8 cellular contexts compared by ENCODE assay signal in genomic region chr20:3749689-3750639, GRCh38. TPM values are rescaled to one million over a fixed set of nuclear protein-coding genes. Genes with fewer than 3 reads are reported as not detected.
DNase-seq lines count a peak whose midpoint lies in the region; ATAC-seq and TF ChIP-seq lines count a peak whose summit lies in the region.

No MANE protein-coding gene starts in this region.

- BruUV-seq in Calu3 (replicated peaks; lab: Mats Ljungman, UMichigan) (no TSS peak), IMR-90 (replicated peaks; lab: Mats Ljungman, UMichigan) (no TSS peak)

- H3K9me3 ChIP-seq in IMR-90 (ENCODE audit: control insufficient read depth, insufficient read depth, low read length) = no peaks in the 10 kb centered on the region

- H3K23ac ChIP-seq in IMR-90 (ENCODE audit: low read depth, low read length) = no peak overlapping the region

- DNase-seq in Calu3 (peak; percentile 29), IMR-90 (no peak), glutamatergic neuron (peak; percentile 86), retinal pigment epithelial cell (ENCODE audit: low read depth) (no peak), posterior vena cava (ENCODE audit: low spot score) (no peak), cortex of kidney (lab: John Stamatoyannopoulos, UW) (no peak)
- DNase-seq in activated CD8-positive, alpha-beta T cell treated with anti-CD3 and anti-CD28 coated beads for 36 hours = peak; percentile 41

- H3K9me1 ChIP-seq in IMR-90 (ENCODE audit: insufficient read depth, low read length) = no peaks in the 10 kb centered on the region

- no peaks in the 10 kb centered on the region for H3K4me1 ChIP-seq in IMR-90 (ENCODE audit: control insufficient read depth, insufficient read depth, low read length)

- H3K4me1 Mint-ChIP-seq in Calu3 (ENCODE audit: low read depth, unreplicated experiment) = peaks cover 11% of the 10 kb centered on the region
- peaks cover 11% of the 10 kb centered on the region for H3K4me1 Mint-ChIP-seq in activated CD8-positive, alpha-beta T cell treated with anti-CD3 and anti-CD28 coated beads for 36 hours (ENCODE audit: low read depth)
- H3K4me1 Mint-ChIP-seq in glutamatergic neuron (ENCODE audit: low read depth, unreplicated experiment) = no peaks in the 10 kb centered on the region

- no peak overlapping the region for H3K4me3 Mint-ChIP-seq in Calu3 (ENCODE audit: low read depth, unreplicated experiment)
- no peak overlapping the region for H3K4me3 Mint-ChIP-seq in activated CD8-positive, alpha-beta T cell treated with anti-CD3 and anti-CD28 coated beads for 36 hours
- H3K4me3 Mint-ChIP-seq in glutamatergic neuron (ENCODE audit: unreplicated experiment) = peak overlapping the region; percentile 71

- no peak overlapping the region for H3K18ac ChIP-seq in IMR-90 (ENCODE audit: low read depth, low read length)

- TF ChIP-seq RAD21 in IMR-90 (IDR thresholded peaks at IDR 0.05; ENCODE audit: low read length) = peak; percentile 17; the same call in 1 of the 2 replicates

- H3K4me2 ChIP-seq in IMR-90 (ENCODE audit: low read depth, low read length) = no peak overlapping the region

- H3K56ac ChIP-seq in IMR-90 (ENCODE audit: extremely low read depth, insufficient read depth, low read length) = no peak overlapping the region

- no peak overlapping the region for H3K9ac ChIP-seq in IMR-90 (ENCODE audit: low read depth, low read length)

- TF ChIP-seq POLR2A in IMR-90 (IDR thresholded peaks at IDR 0.05; ENCODE audit: low read depth, low read length) = no peak

- no peak overlapping the region for H4K5ac ChIP-seq in IMR-90 (ENCODE audit: low read depth, low read length)

- H2AK5ac ChIP-seq in IMR-90 (ENCODE audit: low read depth, low read length) = no peak overlapping the region

- H3K4me3 ChIP-seq in IMR-90 (ENCODE audit: insufficient read depth, low read depth, low read length) = no peak overlapping the region
- H3K4me3 ChIP-seq in retinal pigment epithelial cell (ENCODE audit: low read length) = peak overlapping the region; percentile 26

- TF ChIP-seq CTCF in Calu3 (IDR thresholded peaks at IDR 0.05; ENCODE audit: unreplicated experiment) (peak; percentile 67), IMR-90 (conservative IDR thresholded peaks at IDR 0.05; ENCODE audit: low read depth, low read length) (peak; percentile 33), glutamatergic neuron (IDR thresholded peaks at IDR 0.05; ENCODE audit: partially characterized antibody, unreplicated experiment) (peak; percentile 99), retinal pigment epithelial cell (conservative IDR thresholded peaks at IDR 0.05; ENCODE audit: low read depth, low read length) (peak; percentile 73)
- TF ChIP-seq CTCF in activated CD8-positive, alpha-beta T cell treated with anti-CD3 and anti-CD28 coated beads for 36 hours (IDR thresholded peaks at IDR 0.05) = peak; percentile 70

- H2BK15ac ChIP-seq in IMR-90 (ENCODE audit: low read depth, low read length) = no peak overlapping the region

- no peak overlapping the region for H2BK5ac ChIP-seq in IMR-90 (ENCODE audit: low read depth, low read length, poor library complexity, severe bottlenecking)

- H3K36me3 ChIP-seq in IMR-90 (ENCODE audit: control insufficient read depth, insufficient read depth, low read length) = peaks cover 2% of the 10 kb centered on the region

- no peak overlapping the region for H3K4ac ChIP-seq in IMR-90 (ENCODE audit: low read depth, low read length)

- H3K9me3 Mint-ChIP-seq in Calu3 (ENCODE audit: low read depth, unreplicated experiment) (no peaks in the 10 kb centered on the region), glutamatergic neuron (ENCODE audit: unreplicated experiment) (peaks cover 7% of the 10 kb centered on the region)
- H3K9me3 Mint-ChIP-seq in activated CD8-positive, alpha-beta T cell treated with anti-CD3 and anti-CD28 coated beads for 36 hours = no peaks in the 10 kb centered on the region

- H4K91ac ChIP-seq in IMR-90 (ENCODE audit: insufficient read depth, low read depth, low read length) = no peak overlapping the region

- 78% methylated on average over 48 of the region's 74 CpGs; no CpG with 5 or more reads in 1 of the 2 experiments for WGBS in IMR-90 (ENCODE audit: extremely low coverage in 2 of 2, insufficient read length in 1 of 2), 2 experiments

- no peak overlapping the region for H3K14ac ChIP-seq in IMR-90 (replicated peaks; ENCODE audit: low read depth, low read length)

- H3K36me3 Mint-ChIP-seq in Calu3 (ENCODE audit: insufficient read depth, unreplicated experiment) = peaks cover 14% of the 10 kb centered on the region
- peaks cover 3% of the 10 kb centered on the region for H3K36me3 Mint-ChIP-seq in activated CD8-positive, alpha-beta T cell treated with anti-CD3 and anti-CD28 coated beads for 36 hours (ENCODE audit: low read depth)
- H3K36me3 Mint-ChIP-seq in glutamatergic neuron (ENCODE audit: unreplicated experiment) = no peaks in the 10 kb centered on the region

- H2BK20ac ChIP-seq in IMR-90 (ENCODE audit: low read depth, low read length) = no peak overlapping the region

- dilution Hi-C loops in IMR-90 (cut with HindIII; ENCODE audit: low sequenced_read_pairs, unreplicated experiment) = no loop called here

- intact Hi-C loops in Calu3 (cut with micrococcal nuclease; ENCODE audit: unreplicated experiment) (no loop called here), IMR-90 (cut with micrococcal nuclease) (no loop called here), posterior vena cava (cut with DNase I) (loop anchor here in 1 of 2 donors (2.0 kb wide), 1 partner anchor 73 kb away; no protein-coding TSS in a partner anchor)
- intact Hi-C loops in activated CD8-positive, alpha-beta T cell treated with anti-CD3 and anti-CD28 coated beads for 36 hours (cut with micrococcal nuclease) = no loop called here

- H2AK9ac ChIP-seq in IMR-90 (replicated peaks; ENCODE audit: low read depth, low read length, poor library complexity) = no peak overlapping the region

- no peak overlapping the region for H2AFZ ChIP-seq in IMR-90 (replicated peaks; ENCODE audit: low read length, poor library complexity)

- CTCF ChIA-PET in Calu3 (lab: Charles Lee) = no interaction called here
- CTCF ChIA-PET in IMR-90 (lab: Yijun Ruan, JAX) = no interaction called here
- CTCF ChIA-PET in activated CD8-positive, alpha-beta T cell treated with anti-CD3 and anti-CD28 coated beads for 36 hours (lab: Charles Lee) = interaction anchor here (0.6 to 2.5 kb wide), 12 partner anchors 10 to 231 kb away, joined by 3 to 8 read pairs (median 3); no protein-coding TSS in a partner anchor

- H4K8ac ChIP-seq in IMR-90 (ENCODE audit: low read depth in 2 of 2, low read length in 2 of 2) = no peak overlapping the region

- peaks cover 8% of the 10 kb centered on the region for H3K27me3 ChIP-seq in IMR-90 (ENCODE audit: control insufficient read depth, insufficient read depth, low read length)

- ATAC-seq in IMR-90 (ENCODE audit: low read depth) (0 out of 2 replicates have a peak, but pooled peaks have one; percentile 31), GM18520 (IDR thresholded peaks at IDR 0.05; ENCODE audit: unreplicated experiment) (no peak)
- ATAC-seq in activated CD8-positive, alpha-beta T cell treated with anti-CD3 and anti-CD28 coated beads for 36 hours = peak; percentile 31

- 0 out of 2 replicates have a peak, but pooled peaks cover 6% of the 10 kb centered on the region for H4K20me1 ChIP-seq in IMR-90 (ENCODE audit: insufficient read depth, low read length)

- POLR2A ChIA-PET in IMR-90 (lab: Charles Lee; ENCODE audit: unreplicated experiment) = interaction anchor here (0.6 kb wide), 1 partner anchor 11 kb away, joined by 3 read pairs; no protein-coding TSS in a partner anchor
- POLR2A ChIA-PET in activated CD8-positive, alpha-beta T cell treated with anti-CD3 and anti-CD28 coated beads for 36 hours (lab: Charles Lee) = interaction anchor here (2.1 kb wide), 1 partner anchor 18 kb away, joined by 6 read pairs; the partner anchor contains the start of gene ADISSP

- no peak overlapping the region for H2BK120ac ChIP-seq in IMR-90 (ENCODE audit: low read depth, low read length)

- no peak overlapping the region for H3K27ac ChIP-seq in IMR-90 (ENCODE audit: insufficient read depth, low read length)

- no peaks in the 10 kb centered on the region for H3K79me1 ChIP-seq in IMR-90 (ENCODE audit: low read depth in 1 of 2, low read length in 2 of 2)

- H3K27ac Mint-ChIP-seq in Calu3 (ENCODE audit: unreplicated experiment) = no peak overlapping the region
- no peak overlapping the region for H3K27ac Mint-ChIP-seq in activated CD8-positive, alpha-beta T cell treated with anti-CD3 and anti-CD28 coated beads for 36 hours
- H3K27ac Mint-ChIP-seq in glutamatergic neuron (ENCODE audit: unreplicated experiment) = no peak overlapping the region

- H3K27me3 Mint-ChIP-seq in Calu3 (ENCODE audit: unreplicated experiment) (peaks cover 30% of the 10 kb centered on the region), glutamatergic neuron (ENCODE audit: unreplicated experiment) (peaks cover 13% of the 10 kb centered on the region)
- H3K27me3 Mint-ChIP-seq in activated CD8-positive, alpha-beta T cell treated with anti-CD3 and anti-CD28 coated beads for 36 hours = no peaks in the 10 kb centered on the region

- in situ Hi-C loops in IMR-90 (cut with MboI; ENCODE audit: low sequenced_read_pairs) = no loop called here

RNA-seq across cellular contexts. Expression of gene HSPA12B, which starts 17.5 kb away (rescaled TPM):
- not detected in 2 replicates for total RNA-seq in Calu3 (2022)
- not detected in 2 replicates for total RNA-seq in IMR-90 (2012; rRNA removed)
- polyA plus RNA-seq in IMR-90 (2012; rRNA removed) = not detected in 2 replicates
- polyA plus RNA-seq in IMR-90 (2012; cell fraction: cytosol; rRNA removed) = 0.03 TPM in 1 of 2 replicates, not detected in the other
- not detected in 2 replicates for polyA plus RNA-seq in IMR-90 (2012; cell fraction: nucleus; rRNA removed; ENCODE audit: low replicate concordance)
- not detected for total RNA-seq in activated CD8-positive, alpha-beta T cell treated with anti-CD3 and anti-CD28 coated beads for 36 hours
- 0.44 TPM for total RNA-seq in glutamatergic neuron (ENCODE audit: unreplicated experiment)
- total RNA-seq in posterior vena cava = 10 to 100 TPM; 18.0 to 18.5 TPM

RNA-seq across cellular contexts. Expression of gene ADISSP, which starts 17.6 kb away (rescaled TPM):
- total RNA-seq in Calu3 (2022) (27.3 and 29.0 TPM in 2 replicates), IMR-90 (2012; rRNA removed) (31.4 and 31.9 TPM in 2 replicates), glutamatergic neuron (ENCODE audit: unreplicated experiment) (54.6 TPM), posterior vena cava (10 to 100 TPM; 14.6 to 20.2 TPM)
- 58.2 and 65.0 TPM in 2 replicates for polyA plus RNA-seq in IMR-90 (2012; rRNA removed)
- 75.4 and 85.6 TPM in 2 replicates for polyA plus RNA-seq in IMR-90 (2012; cell fraction: cytosol; rRNA removed)
- 17.7 and 47.7 TPM in 2 replicates for polyA plus RNA-seq in IMR-90 (2012; cell fraction: nucleus; rRNA removed; ENCODE audit: low replicate concordance)
- total RNA-seq in activated CD8-positive, alpha-beta T cell treated with anti-CD3 and anti-CD28 coated beads for 36 hours = 10 to 100 TPM; 62.5 to 66.6 TPM

RNA-seq across cellular contexts. Expression of gene SPEF1, which starts 31.3 kb away (rescaled TPM):
- 0.28 TPM in 1 of 2 replicates, not detected in the other for total RNA-seq in Calu3 (2022)
- under 0.01 TPM in 1 of 2 replicates, not detected in the other for total RNA-seq in IMR-90 (2012; rRNA removed)
- 0.15 and 0.26 TPM in 2 replicates for polyA plus RNA-seq in IMR-90 (2012; rRNA removed)
- 0.30 and 0.54 TPM in 2 replicates for polyA plus RNA-seq in IMR-90 (2012; cell fraction: cytosol; rRNA removed)
- polyA plus RNA-seq in IMR-90 (2012; cell fraction: nucleus; rRNA removed; ENCODE audit: low replicate concordance) = 0.58 and 0.99 TPM in 2 replicates
- under 1 TPM in 1 of 2 experiments, not detected in 1; 0.23 TPM for total RNA-seq in activated CD8-positive, alpha-beta T cell treated with anti-CD3 and anti-CD28 coated beads for 36 hours
- total RNA-seq in glutamatergic neuron (ENCODE audit: unreplicated experiment) = 0.22 TPM
- total RNA-seq in posterior vena cava = not detected

RNA-seq across cellular contexts. Expression of gene CENPB, which starts 36.6 kb away (rescaled TPM):
- total RNA-seq in Calu3 (2022) (44.7 and 44.9 TPM in 2 replicates), IMR-90 (2012; rRNA removed) (59.1 and 72.2 TPM in 2 replicates), glutamatergic neuron (ENCODE audit: unreplicated experiment) (47.1 TPM), posterior vena cava (100 to 1,000 TPM in 1 of 2 donors, 10 to 100 TPM in 1; 97.4 to 119 TPM)
- polyA plus RNA-seq in IMR-90 (2012; rRNA removed) = 45.7 and 49.3 TPM in 2 replicates
- polyA plus RNA-seq in IMR-90 (2012; cell fraction: cytosol; rRNA removed) = 37.2 and 44.3 TPM in 2 replicates
- polyA plus RNA-seq in IMR-90 (2012; cell fraction: nucleus; rRNA removed; ENCODE audit: low replicate concordance) = 18.7 and 35.4 TPM in 2 replicates
- 10 to 100 TPM; 35.0 to 35.4 TPM for total RNA-seq in activated CD8-positive, alpha-beta T cell treated with anti-CD3 and anti-CD28 coated beads for 36 hours

RNA-seq across cellular contexts. Expression of gene SIGLEC1, which starts 37.6 kb away (rescaled TPM):
- total RNA-seq in Calu3 (2022) (not detected in 2 replicates), IMR-90 (2012; rRNA removed) (not detected in 2 replicates), glutamatergic neuron (ENCODE audit: unreplicated experiment) (not detected), posterior vena cava (10 to 100 TPM; 12.6 to 41.1 TPM)
- not detected in 2 replicates for polyA plus RNA-seq in IMR-90 (2012; rRNA removed)
- polyA plus RNA-seq in IMR-90 (2012; cell fraction: cytosol; rRNA removed) = not detected in 2 replicates
- 0.01 TPM in 1 of 2 replicates, not detected in the other for polyA plus RNA-seq in IMR-90 (2012; cell fraction: nucleus; rRNA removed; ENCODE audit: low replicate concordance)
- not detected for total RNA-seq in activated CD8-positive, alpha-beta T cell treated with anti-CD3 and anti-CD28 coated beads for 36 hours

Comparison
In these comparisons a context has a peak if more than half of its experiments do, and no peak if none do; other contexts are left out.
1. DNase-seq: peak in Calu3 (single experiment), activated CD8-positive, alpha-beta T cell treated with anti-CD3 and anti-CD28 coated beads for 36 hours (single experiment) and glutamatergic neuron (single experiment); none in IMR-90 (single experiment), retinal pigment epithelial cell (single experiment), posterior vena cava (single experiment) and cortex of kidney (single experiment).
2. CTCF ChIP-seq: peak in every context shown above with its lines; median percentile 99 in glutamatergic neuron; 73 in retinal pigment epithelial cell; 70 in activated CD8-positive, alpha-beta T cell treated with anti-CD3 and anti-CD28 coated beads for 36 hours; 67 in Calu3; 33 in IMR-90.
3. RNA of gene HSPA12B, which starts 17.5 kb away (total RNA-seq): 18.0 to 18.5 TPM in posterior vena cava; 0.44 TPM in glutamatergic neuron (single experiment), not detected in Calu3, not detected in IMR-90 and not detected in activated CD8-positive, alpha-beta T cell treated with anti-CD3 and anti-CD28 coated beads for 36 hours; every median in the first group is over 10 times any median in the second.